ENCODE assay signal across 8 cellular contexts in genomic region chr11:119207607-119208006, GRCh38. TPM values are rescaled to one million over a fixed set of nuclear protein-coding genes. Genes with fewer than 3 reads are reported as not detected.
DNase-seq lines count a peak whose midpoint lies in the region; ATAC-seq and TF ChIP-seq lines count a peak whose summit lies in the region.

No MANE protein-coding gene starts in this region.

- TF ChIP-seq POLR2A in thyroid gland (IDR thresholded peaks at IDR 0.05): no peak

- intact Hi-C loops in thyroid gland (cut with DNase I): loop anchor here (10.0 kb wide), 2 partner anchors 77 to 117 kb away; no protein-coding TSS in a partner anchor
- intact Hi-C loops in head of caudate nucleus (cut with DNase I): loop anchor here (5.0 kb wide), 1 partner anchor 110 kb away; the partner anchor contains the start of gene MCAM

- DNase-seq in epithelial cell of proximal tubule (ENCODE audit: low read depth) (no peak), retinal pigment epithelial cell (ENCODE audit: low read depth) (no peak), thyroid gland (no peak), cortex of kidney (lab: John Stamatoyannopoulos, UW) (no peak), head of caudate nucleus (no peak)

- H2AFZ ChIP-seq in OCI-LY3 (ENCODE audit: low read depth, low read length): no peak overlapping the region

- TF ChIP-seq CTCF in OCI-LY3 (IDR thresholded peaks at IDR 0.05; ENCODE audit: low read depth, low read length): no peak
- TF ChIP-seq CTCF in epithelial cell of proximal tubule (conservative IDR thresholded peaks at IDR 0.05; ENCODE audit: low read depth, low read length): no peak
- no peak for TF ChIP-seq CTCF in retinal pigment epithelial cell (conservative IDR thresholded peaks at IDR 0.05; ENCODE audit: low read depth, low read length)
- TF ChIP-seq CTCF in thyroid gland (IDR thresholded peaks at IDR 0.05): no peak

- H3K9me3 ChIP-seq in OCI-LY3 (ENCODE audit: insufficient read depth, low read length): no peaks in the 10 kb centered on the region
- H3K9me3 ChIP-seq in thyroid gland: no peaks in the 10 kb centered on the region

- H3K4me3 ChIP-seq in GM08714 (ENCODE audit: low read length) (peak overlapping the region; percentile 96; the same call in 1 of the 2 replicates), OCI-LY3 (ENCODE audit: low read length) (peak overlapping the region; percentile 96), epithelial cell of proximal tubule (ENCODE audit: low read depth, low read length) (peak overlapping the region; percentile 96), retinal pigment epithelial cell (ENCODE audit: low read length) (peak overlapping the region; percentile 75), thyroid gland (replicated peaks in 1 of 3) (no peak overlapping the region)

- H3K27ac ChIP-seq in OCI-LY3 (ENCODE audit: low read length): peak overlapping the region; percentile 79
- H3K27ac ChIP-seq in thyroid gland: no peak overlapping the region

- peak overlapping the region; percentile 95 for H3K9ac ChIP-seq in OCI-LY3 (ENCODE audit: low read length)

- peaks cover 24% of the 10 kb centered on the region for H4K20me1 ChIP-seq in OCI-LY3 (ENCODE audit: insufficient read depth, low read length)

- H3K79me2 ChIP-seq in OCI-LY3 (ENCODE audit: low read length): peaks cover 63% of the 10 kb centered on the region

- H3K4me1 ChIP-seq in OCI-LY3 (ENCODE audit: low read length) (peaks cover 18% of the 10 kb centered on the region), thyroid gland (peaks cover 16 to 18% of the 10 kb centered on the region in 2 donors)

- H3K4me2 ChIP-seq in OCI-LY3 (ENCODE audit: low read length): peak overlapping the region; percentile 92

- 58 to 66% methylated on average over 7 of the region's 7 CpGs for WGBS in thyroid gland, 2 donors

- ATAC-seq in GM18873 (IDR thresholded peaks at IDR 0.05; ENCODE audit: low FRiP score, unreplicated experiment): no peak

- H3K36me3 ChIP-seq in OCI-LY3 (replicated peaks; ENCODE audit: low read depth, low read length) (peaks cover 3% of the 10 kb centered on the region), thyroid gland (no peaks in the 10 kb centered on the region)

- no peaks in the 10 kb centered on the region for H3K27me3 ChIP-seq in OCI-LY3 (ENCODE audit: low read depth, low read length)
- H3K27me3 ChIP-seq in thyroid gland: no peaks in the 10 kb centered on the region

RNA-seq across cellular contexts. Expression of gene CBL, which starts 1.5 kb away (rescaled TPM):
- 11.2 and 17.4 TPM in 2 replicates for total RNA-seq in epithelial cell of proximal tubule
- 10 to 100 TPM in 3 of 4 donors, 1 to 10 TPM in 1; 9.4 to 14.5 (median 13.9) TPM for total RNA-seq in thyroid gland

RNA-seq across cellular contexts. Expression of gene NHERF4, which starts 22.3 kb away (rescaled TPM):
- total RNA-seq in epithelial cell of proximal tubule (not detected in 2 replicates), thyroid gland (not detected)

RNA-seq across cellular contexts. Expression of gene NLRX1, which starts 39.1 kb away (rescaled TPM):
- 13.2 and 14.7 TPM in 2 replicates for total RNA-seq in epithelial cell of proximal tubule
- 10 to 100 TPM; 13.3 to 33.1 (median 19.5) TPM for total RNA-seq in thyroid gland

RNA-seq across cellular contexts. Expression of gene ABCG4, which starts 58.8 kb away (rescaled TPM):
- total RNA-seq in epithelial cell of proximal tubule (under 0.01 TPM in 1 of 2 replicates, not detected in the other), thyroid gland (1 to 10 TPM in 2 of 4 donors, under 1 TPM in 2; 0.13 to 1.6 (median 0.82) TPM)

Comparison
In these comparisons a context has a peak if more than half of its experiments do, and no peak if none do; other contexts are left out.
1. H3K4me3 ChIP-seq: peak in GM08714 (single experiment), OCI-LY3 (single experiment), epithelial cell of proximal tubule (single experiment) and retinal pigment epithelial cell (single experiment); none in thyroid gland (0 of 3).